ENCODE assay signal across 13 cellular contexts in the genomic region with DNA sequence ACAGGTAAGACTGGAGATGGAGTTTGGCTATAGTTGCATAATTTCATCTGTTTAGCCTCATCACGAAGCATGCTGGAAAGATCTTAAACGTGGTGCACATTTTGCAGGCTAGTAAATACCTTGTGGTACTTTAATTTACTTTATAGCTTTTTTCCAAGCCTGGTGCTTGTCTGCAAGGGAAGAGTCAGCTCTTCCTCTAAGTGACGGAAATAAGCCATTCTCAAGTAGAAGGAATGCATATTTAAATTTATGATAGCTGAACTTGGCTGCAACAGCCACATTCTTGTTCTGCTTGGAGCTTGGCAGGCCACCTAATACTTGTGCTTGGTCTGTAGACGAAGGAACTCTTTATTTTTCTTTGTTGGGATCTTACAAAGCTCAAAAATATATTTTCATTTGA.
A peak's percentile ranks its signal among the peaks of the same experiment; 100 is the strongest.
DNase-seq lines count a peak whose midpoint lies in the region; ATAC-seq, FAIRE-seq and TF ChIP-seq lines count a peak whose summit lies in the region.
"Had no signal": no experiment of that assay in that cellular context is flagged by ENCODE, and none has a peak within 500 bp of the region (broad histone marks: within the 10 kb centered on the region; RNA-seq: fewer than 3 reads in every experiment).

No MANE protein-coding gene starts in this region.

- peak; percentile 64 to 89; a peak in 3 of 4 replicates for TF ChIP-seq EP300 in SK-N-SH (IDR thresholded peaks at IDR 0.05; ENCODE audit: borderline replicate concordance in 1 of 2, low read depth in 1 of 2, low read length in 1 of 2)

- POLR2A ChIA-PET in SK-N-SH (lab: Yijun Ruan, JAX) = no interaction called here

- H3K9ac ChIP-seq in SK-N-SH = no peak overlapping the region

- H3K4me3 ChIP-seq in SK-N-SH (ENCODE audit: low read depth in 2 of 2, low read length in 1 of 2) = no peak overlapping the region
- peak overlapping the region; percentile 6 for H3K4me3 ChIP-seq in fibroblast of villous mesenchyme (ENCODE audit: low read depth, low read length)
- no peak overlapping the region for H3K4me3 ChIP-seq in pancreas

- 12% methylated on average over 4 of the region's 4 CpGs for WGBS in SK-N-SH (ENCODE audit: low lambda C conversion rate)
- 57 to 61% methylated on average over 4 of the region's 4 CpGs for WGBS in pancreas, 2 donors

- peak overlapping the region; percentile 77 to 90; a peak in 3 of 4 replicates for H3K27ac ChIP-seq in SK-N-SH (ENCODE audit: low read depth in 2 of 2, low read length in 1 of 2)
- no peak overlapping the region for H3K27ac ChIP-seq in pancreas
- H3K27ac ChIP-seq: neutrophil had no signal

- FAIRE-seq in pancreas (lab: Jason Lieb, UNC) = peak; percentile 98

- intact Hi-C loops in pancreas (cut with DNase I) = no loop called here

- H3F3A ChIP-seq in SK-N-SH (replicated peaks; ENCODE audit: insufficient read depth) = peaks cover 17% of the 10 kb centered on the region

- H3K4me1 ChIP-seq in SK-N-SH (ENCODE audit: control insufficient read depth in 1 of 2, insufficient read depth in 2 of 2, low read depth in 1 of 2, low read length in 1 of 2) = peaks cover 10 to 26% of the 10 kb centered on the region in 2 experiments
- peaks cover 1 to 3% (median 2%) of the 10 kb centered on the region in 3 donors for H3K4me1 ChIP-seq in pancreas

- H3K36me3 ChIP-seq in SK-N-SH (replicated peaks in 1 of 2; ENCODE audit: control insufficient read depth in 1 of 2, insufficient read depth in 2 of 2, low read length in 1 of 2) (no peaks in the 10 kb centered on the region), pancreas (no peaks in the 10 kb centered on the region)
- H3K36me3 ChIP-seq: neutrophil had no signal

- no peak for TF ChIP-seq CTCF in SK-N-SH (IDR thresholded peaks at IDR 0.05)
- TF ChIP-seq CTCF in fibroblast of villous mesenchyme (IDR thresholded peaks at IDR 0.05; ENCODE audit: insufficient read depth, low read depth, low read length) = no peak
- no peak for TF ChIP-seq CTCF in pancreas (IDR thresholded peaks at IDR 0.05)

- DNase-seq in AG08395 (ENCODE audit: low spot score) (peak; percentile 83), SK-N-SH (no peak), fibroblast of villous mesenchyme (ENCODE audit: low read depth) (peak; percentile 94), pancreas (no peak), SK-N-DZ (ENCODE audit: low spot score) (no peak), NCI-H1694 treated with DMSO at 0.1 percent for 48 hours (lab: John Stamatoyannopoulos, UW) (no peak), anterior cingulate cortex (lab: John Stamatoyannopoulos, UW) (no peak)
- DNase-seq: activated naive CD4-positive, alpha-beta T cell treated with Interleukin-2 at 50 U/mL for 16 hours; effector CD8-positive, alpha-beta T cell; NCI-H1930; stimulated activated CD4-positive, alpha-beta T cell treated with anti-CD3 and anti-CD28 coated beads, Interleukin-4, amount 100 ng/mL, for 4 hours had no signal

- H3K4me2 ChIP-seq in SK-N-SH = peak overlapping the region; percentile 63

- H2AFZ ChIP-seq in SK-N-SH (ENCODE audit: low read depth) = peak overlapping the region; percentile 45; the same call in 1 of the 2 replicates

- H3K79me2 ChIP-seq in SK-N-SH (ENCODE audit: insufficient read depth) = no peaks in the 10 kb centered on the region

- H3K9me2 ChIP-seq in SK-N-SH = no peaks in the 10 kb centered on the region

- CTCF ChIA-PET in SK-N-SH (lab: Yijun Ruan, JAX) = interaction anchor here (1.1 kb wide), 1 partner anchor 781 kb away, joined by 4 read pairs; no protein-coding TSS in a partner anchor

- peak; percentile 8; the same call in 1 of the 2 replicates for TF ChIP-seq RAD21 in SK-N-SH (IDR thresholded peaks at IDR 0.05; ENCODE audit: low read length)

- H3K9me3 ChIP-seq in SK-N-SH (no peaks in the 10 kb centered on the region), pancreas (no peaks in the 10 kb centered on the region)
- H3K9me3 ChIP-seq: neutrophil had no signal

- H4K20me1 ChIP-seq in SK-N-SH (ENCODE audit: insufficient read depth) = no peaks in the 10 kb centered on the region; the same call in 1 of the 2 replicates

- peak in 1 of 4 donors; percentile 32 for ATAC-seq in pancreas
- no peak for ATAC-seq in HG02970 (IDR thresholded peaks at IDR 0.05; ENCODE audit: low FRiP score, unreplicated experiment)

- no peaks in the 10 kb centered on the region for H3K27me3 ChIP-seq in SK-N-SH (ENCODE audit: insufficient read depth)
- H3K27me3 ChIP-seq in pancreas = no peaks in the 10 kb centered on the region
- H3K27me3 ChIP-seq: neutrophil had no signal

TF ChIP-seq in SK-N-SH, 30 proteins besides CTCF, POLR2A, EP300 and RAD21:
- TF ChIP-seq GABPA (IDR thresholded peaks at IDR 0.05; ENCODE audit: low read depth) = no peak
- TF ChIP-seq SMC3 (IDR thresholded peaks at IDR 0.05; ENCODE audit: low read depth, low read length) = peak; percentile 10
- no peak for TF ChIP-seq RCOR1 (IDR thresholded peaks at IDR 0.05; ENCODE audit: low read length)
- TF ChIP-seq FOXM1 (IDR thresholded peaks at IDR 0.05; ENCODE audit: low read depth) = 0 out of 2 replicates have a peak, but pooled peaks have one; percentile 46
- no peak for TF ChIP-seq FOXJ3 (CRISPR knock-in tag; IDR thresholded peaks at IDR 0.05)
- TF ChIP-seq, protein P1, sequence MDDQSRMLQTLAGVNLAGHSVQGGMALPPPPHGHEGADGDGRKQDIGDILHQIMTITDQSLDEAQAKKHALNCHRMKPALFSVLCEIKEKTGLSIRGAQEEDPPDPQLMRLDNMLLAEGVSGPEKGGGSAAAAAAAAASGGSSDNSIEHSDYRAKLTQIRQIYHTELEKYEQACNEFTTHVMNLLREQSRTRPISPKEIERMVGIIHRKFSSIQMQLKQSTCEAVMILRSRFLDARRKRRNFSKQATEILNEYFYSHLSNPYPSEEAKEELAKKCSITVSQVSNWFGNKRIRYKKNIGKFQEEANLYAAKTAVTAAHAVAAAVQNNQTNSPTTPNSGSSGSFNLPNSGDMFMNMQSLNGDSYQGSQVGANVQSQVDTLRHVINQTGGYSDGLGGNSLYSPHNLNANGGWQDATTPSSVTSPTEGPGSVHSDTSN (IDR thresholded peaks at IDR 0.05) = peak; percentile 91
- peak; percentile 41; the same call in 1 of the 2 replicates for TF ChIP-seq MEF2A (IDR thresholded peaks at IDR 0.05; ENCODE audit: borderline replicate concordance, low read depth)
- no peak for TF ChIP-seq SIN3A (IDR thresholded peaks at IDR 0.05; ENCODE audit: borderline replicate concordance, low read depth, low read length)
- peak; percentile 92 for TF ChIP-seq NFIC (IDR thresholded peaks at IDR 0.05; ENCODE audit: borderline replicate concordance)
- peak; percentile 53; the same call in 1 of the 2 replicates for TF ChIP-seq POLR2AphosphoS5 (IDR thresholded peaks at IDR 0.05; ENCODE audit: low read depth, low read length)
- peak; percentile 42; the same call in 1 of the 2 replicates for TF ChIP-seq FOSL2 (IDR thresholded peaks at IDR 0.05; ENCODE audit: borderline replicate concordance, low read depth)
- peak; percentile 89 for TF ChIP-seq TCF12 (IDR thresholded peaks at IDR 0.05)
- peak; percentile 72 for TF ChIP-seq TEAD4 (IDR thresholded peaks at IDR 0.05; ENCODE audit: borderline replicate concordance, insufficient read depth)
- TF ChIP-seq RXRA (IDR thresholded peaks at IDR 0.05; ENCODE audit: borderline replicate concordance, low read depth) = peak; percentile 30; the same call in 1 of the 2 replicates
- TF ChIP-seq JUND (IDR thresholded peaks at IDR 0.05) = peak; percentile 81
- TF ChIP-seq USF1 (IDR thresholded peaks at IDR 0.05; ENCODE audit: borderline replicate concordance, low read depth) = no peak

Comparison
In these comparisons a context has a peak if more than half of its experiments do, and no peak if none do; other contexts are left out.
1. DNase-seq: peak in AG08395 (single experiment) and fibroblast of villous mesenchyme (single experiment); none in SK-N-SH (single experiment), pancreas (0 of 6), SK-N-DZ (single experiment), NCI-H1694 treated with DMSO at 0.1 percent for 48 hours (single experiment) and anterior cingulate cortex (0 of 58).
2. H3K27ac ChIP-seq: peak in SK-N-SH (2 of 2); none in pancreas (0 of 4).